Comparison of ENCODE assay signal across 19 cellular contexts in genomic region chr3:36295206-36295760, GRCh38.
"Had no signal": no experiment of that assay in that cellular context is flagged by ENCODE, and none has a peak within 500 bp of the region (broad histone marks: within the 10 kb centered on the region; RNA-seq: fewer than 3 reads in every experiment).

No MANE protein-coding gene starts in this region.

- ATAC-seq: body of pancreas; gastrocnemius medialis; left cardiac atrium; right lobe of liver; stimulated activated naive B cell treated with anti-CD40 and anti-IgM and Interleukin-4, amounts not matched to agents 10 μg/mL and 1 μg/mL and 100 μg/mL, for 72 hours had no signal

- H3K36me3 ChIP-seq: cardiac muscle cell, gastrocnemius medialis, right lobe of liver, transverse colon, vagina had no signal

- H3K4me3 ChIP-seq: body of pancreas, cardiac muscle cell, gastrocnemius medialis, right lobe of liver, smooth muscle cell, transverse colon, vagina had no signal

- DNase-seq: activated B cell treated with CpG ODN at 0.5 μM for 24 hours; activated CD4-positive, alpha-beta T cell treated with anti-CD3 and anti-CD28 coated beads for 4 hours; activated CD4-positive, alpha-beta T cell treated with anti-CD3 and anti-CD28 coated beads, Interleukin-2, amount 50 U/mL, for 48 hours; activated effector memory CD4-positive, alpha-beta T cell treated with anti-CD3 and anti-CD28 coated beads, Interleukin-2, amount 50 U/mL, for 16 hours; activated naive CD4-positive, alpha-beta T cell treated with anti-CD3 and anti-CD28 coated beads, Interleukin-2, amount 10 ng/mL, durations not matched to agents 7 days and 5 days; body of pancreas; effector CD4-positive, alpha-beta T cell; hypothalamus; left cardiac atrium; nucleus accumbens; right lobe of liver; stimulated activated CD4-positive, alpha-beta T cell treated with anti-CD3 and anti-CD28 coated beads, Interleukin-15, amount 100 ng/mL, for 24 hours; stimulated activated CD8-positive, alpha-beta memory T cell treated with anti-CD3 and anti-CD28 coated beads, Interleukin-4, amount 100 ng/mL, for 48 hours; stimulated activated naive B cell treated with anti-CD40 and anti-IgM and Interleukin-4, amounts not matched to agents 10 μg/mL and 1 μg/mL and 100 μg/mL, for 72 hours; transverse colon had no signal

- H3K27me3 ChIP-seq: body of pancreas, cardiac muscle cell, gastrocnemius medialis, right lobe of liver, transverse colon, vagina had no signal

- H3K9me3 ChIP-seq: body of pancreas, gastrocnemius medialis, right lobe of liver, transverse colon, vagina had no signal
